ENCODE assay signal across 16 cellular contexts in genomic region chr20:17807670-17808069, GRCh38.
DNase-seq lines count a peak whose midpoint lies in the region; ATAC-seq, FAIRE-seq and TF ChIP-seq lines count a peak whose summit lies in the region.
"Had no signal": no experiment of that assay in that cellular context is flagged by ENCODE, and none has a peak within 500 bp of the region (broad histone marks: within the 10 kb centered on the region; RNA-seq: fewer than 3 reads in every experiment).

No MANE protein-coding gene starts in this region.

- H3K27ac ChIP-seq in left ventricle myocardium inferior (replicated peaks) (peak overlapping the region; percentile 86), pancreas (peak overlapping the region; percentile 87 to 96 (median 96)), WERI-Rb-1 (no peak overlapping the region)
- H3K27ac ChIP-seq: A549, epithelial cell of prostate had no signal

- H3K4me1 ChIP-seq in left ventricle myocardium inferior, result peaks cover 42% of the 10 kb centered on the region
- H3K4me1 ChIP-seq in pancreas, result peaks cover 19 to 38% (median 26%) of the 10 kb centered on the region in 3 donors
- H3K4me1 ChIP-seq: A549 had no signal

- FAIRE-seq in pancreas (lab: Jason Lieb, UNC), result no peak
- FAIRE-seq: A549 had no signal

- no peak for ATAC-seq in left ventricle myocardium superior
- peak in 3 of 4 donors; percentile 2 to 8 (median 2) for ATAC-seq in pancreas
- ATAC-seq in left colon, result no peak
- ATAC-seq in HG03097 (IDR thresholded peaks at IDR 0.05; ENCODE audit: low FRiP score, unreplicated experiment), result no peak
- ATAC-seq: A549; activated CD4-positive, CD25-positive, alpha-beta regulatory T cell treated with anti-CD3 and anti-CD28 coated beads, Interleukin-2, amount 50 U/mL, for 24 hours; PC-3 had no signal

- WGBS in pancreas, 2 donors, result 43 to 47% methylated on average over 2 of the region's 2 CpGs

- H3K27me3 ChIP-seq in left ventricle myocardium inferior (ENCODE audit: low read depth) (no peaks in the 10 kb centered on the region), pancreas (no peaks in the 10 kb centered on the region), WERI-Rb-1 (ENCODE audit: insufficient read depth, low read depth, severe bottlenecking) (no peaks in the 10 kb centered on the region)

- H3K9me3 ChIP-seq in left ventricle myocardium inferior (replicated peaks), result no peaks in the 10 kb centered on the region
- H3K9me3 ChIP-seq in pancreas, result no peaks in the 10 kb centered on the region
- H3K9me3 ChIP-seq in WERI-Rb-1 (ENCODE audit: severe bottlenecking), result peaks cover 2% of the 10 kb centered on the region
- H3K9me3 ChIP-seq: A549, mucosa of descending colon had no signal

- intact Hi-C loops in left ventricle myocardium inferior (cut with micrococcal nuclease), result no loop called here
- intact Hi-C loops in left ventricle myocardium superior (cut with micrococcal nuclease), result no loop called here
- intact Hi-C loops in pancreas (cut with DNase I), result loop anchor here in 1 of 3 donors (10.0 kb wide), 2 partner anchors 57 to 103 kb away; no protein-coding TSS in a partner anchor
- intact Hi-C loops in left colon (cut with DNase I, micrococcal nuclease), result no loop called here

- DNase-seq in left ventricle myocardium inferior (no peak), left ventricle myocardium superior (no peak), fibroblast of mammary gland (ENCODE audit: low read depth) (peak; percentile 67), pancreas (peak in 3 of 6 donors; percentile 41 to 47 (median 43)), left colon (no peak), UCSD-AML1 (lab: John Stamatoyannopoulos, UW; ENCODE audit: unreplicated experiment) (no peak), WERI-Rb-1 (no peak)
- DNase-seq: mucosa of descending colon; NCI-H187; NCI-H524; PC-3; stimulated activated CD4-positive, alpha-beta T cell treated with anti-CD3 and anti-CD28 coated beads, Interleukin-4, amount 100 ng/mL, for 24 hours had no signal

- H3K36me3 ChIP-seq in left ventricle myocardium inferior (no peaks in the 10 kb centered on the region), pancreas (no peaks in the 10 kb centered on the region), WERI-Rb-1 (no peaks in the 10 kb centered on the region)

- TF ChIP-seq CTCF in left ventricle myocardium inferior (IDR thresholded peaks at IDR 0.05; ENCODE audit: borderline replicate concordance) (no peak), fibroblast of mammary gland (conservative IDR thresholded peaks at IDR 0.05; ENCODE audit: control insufficient read depth, insufficient read depth, low read depth, low read length) (no peak), pancreas (IDR thresholded peaks at IDR 0.05) (no peak), WERI-Rb-1 (IDR thresholded peaks at IDR 0.05; ENCODE audit: low read depth, low read length) (no peak)

- H3K4me3 ChIP-seq in left ventricle myocardium inferior (no peak overlapping the region), fibroblast of mammary gland (ENCODE audit: control insufficient read depth, low read depth, low read length) (no peak overlapping the region), pancreas (no peak overlapping the region), WERI-Rb-1 (ENCODE audit: low read depth, low read length) (no peak overlapping the region)
- H3K4me3 ChIP-seq: A549, mucosa of descending colon had no signal

Comparison
In these comparisons a context has a peak if more than half of its experiments do, and no peak if none do; other contexts are left out.
1. ATAC-seq: peak in pancreas (3 of 4); none in left ventricle myocardium superior (single experiment), left colon (single experiment) and HG03097 (single experiment).